Comparison of ENCODE assay signal across 17 cellular contexts in genomic region chr1:200527670-200528069, GRCh38.
"Had no signal": no experiment of that assay in that cellular context is flagged by ENCODE, and none has a peak within 500 bp of the region (broad histone marks: within the 10 kb centered on the region; RNA-seq: fewer than 3 reads in every experiment).

No MANE protein-coding gene starts in this region.

- H3K36me3 ChIP-seq: left ventricle myocardium inferior, lower lobe of right lung, ovary, right atrium auricular region, sigmoid colon, suprapubic skin, tibial artery, upper lobe of right lung had no signal

- H3K4me1 ChIP-seq: lower lobe of right lung, suprapubic skin had no signal

- DNase-seq: cortex of kidney; dorsolateral prefrontal cortex; effector CD8-positive, alpha-beta T cell; immature natural killer cell; left ventricle myocardium inferior; lower lobe of right lung; midbrain; naive thymus-derived CD8-positive, alpha-beta T cell; ovary; sigmoid colon; small intestine; stimulated activated CD4-positive, alpha-beta T cell treated with anti-CD3 and anti-CD28 coated beads, Interleukin-12 subunit alpha, Interleukin-12 subunit beta, amount 100 ng/mL, for 4 hours; stimulated activated naive CD8-positive, alpha-beta T cell treated with anti-CD3 and anti-CD28 coated beads, Interleukin-15, Interleukin-2, amounts not matched to agents 100 U/mL and 50 U/mL, for 24 hours; tibial artery; upper lobe of right lung had no signal

- H3K27ac ChIP-seq: dorsolateral prefrontal cortex, left ventricle myocardium inferior, lower lobe of right lung, ovary, right atrium auricular region, sigmoid colon, suprapubic skin, tibial artery, upper lobe of right lung had no signal

- H3K4me3 ChIP-seq: dorsolateral prefrontal cortex, left ventricle myocardium inferior, lower lobe of right lung, ovary, right atrium auricular region, sigmoid colon, suprapubic skin, tibial artery, upper lobe of right lung had no signal

- H3K9me3 ChIP-seq: left ventricle myocardium inferior, lower lobe of right lung, ovary, right atrium auricular region, sigmoid colon, suprapubic skin, tibial artery, upper lobe of right lung had no signal

- H3K27me3 ChIP-seq: dorsolateral prefrontal cortex, ovary, right atrium auricular region, suprapubic skin, tibial artery, upper lobe of right lung had no signal
